ENCODE assay signal across 8 cellular contexts in the genomic region with DNA sequence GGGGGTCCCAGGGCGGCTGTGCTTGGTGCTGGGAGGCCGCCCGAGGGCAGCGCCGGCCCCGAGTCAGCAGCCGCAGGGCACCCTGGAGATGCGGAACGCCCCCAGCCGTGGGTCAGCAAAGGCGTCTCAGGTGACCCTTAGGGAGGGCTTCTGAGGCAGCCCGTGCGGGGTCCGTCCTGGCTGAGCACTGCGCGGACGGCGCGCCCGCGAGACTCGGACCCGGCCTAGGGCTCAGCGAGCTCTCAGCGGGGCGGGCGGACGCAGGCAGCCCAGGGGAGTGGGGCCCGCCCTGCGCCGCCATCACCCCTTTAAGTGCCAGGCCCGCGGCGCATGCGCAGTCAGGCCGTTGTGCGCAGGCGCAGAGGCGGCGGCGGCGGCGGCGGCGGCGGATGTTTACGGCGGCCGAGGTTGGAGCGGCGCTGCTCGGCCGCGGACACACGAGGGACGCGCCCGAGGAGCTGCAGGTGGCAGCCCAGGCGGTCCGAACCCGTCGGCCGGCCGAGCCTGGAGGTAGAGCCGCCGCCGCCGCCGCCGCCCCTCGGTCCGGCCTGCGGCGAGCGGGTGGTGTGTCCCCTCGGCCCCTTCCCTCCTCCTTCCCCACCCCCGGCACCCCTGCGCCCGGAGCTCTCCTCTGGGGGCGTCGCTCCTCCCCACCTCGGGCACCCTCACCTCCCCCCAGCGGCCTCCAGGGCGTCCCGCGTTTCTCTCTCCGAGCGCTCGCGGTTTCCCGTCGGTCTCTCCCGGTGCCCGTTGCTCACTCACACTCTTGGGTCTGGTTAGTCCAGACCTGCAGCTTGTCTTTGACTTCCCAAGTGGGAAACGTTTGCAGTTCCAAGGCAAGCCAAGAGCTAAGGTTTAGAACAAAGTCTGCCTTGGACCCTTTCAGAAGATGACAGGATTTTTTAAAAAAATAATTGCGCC. TPM values are rescaled to one million over a fixed set of nuclear protein-coding genes. Genes with fewer than 3 reads are reported as not detected.
DNase-seq lines count a peak whose midpoint lies in the region; ATAC-seq and TF ChIP-seq lines count a peak whose summit lies in the region.

Gene PCMTD2, plus strand, starts transcription at position 388 of the 921 bp plus-strand sequence. CDS start 4,218 bp downstream, outside the sequence.

- H3K27ac ChIP-seq in ascending aorta = peak within 1 kb of the TSS; percentile 73 to 85
- H3K27ac ChIP-seq in aorta (ENCODE audit: low read depth in 1 of 2, low read length in 2 of 2) = peak within 1 kb of the TSS; percentile 64 to 85

- intact Hi-C loops in ascending aorta (cut with DNase I) = no loop called here
- intact Hi-C loops in aorta (cut with DNase I) = no loop called here

- in situ Hi-C loops in GM13977 (cut with MboI; ENCODE audit: low pct_unique_long_range_greater_than_20kb, low sequenced_read_pairs, unreplicated experiment) = no loop called here

- 0% methylated on average over 40 to 96 of the region's 96 CpGs for WGBS in aorta, 2 donors

- TF ChIP-seq CTCF in GM13977 (IDR thresholded peaks at IDR 0.05; ENCODE audit: extremely low read depth, insufficient read depth, missing control alignments) (no peak), ascending aorta (IDR thresholded peaks at IDR 0.05) (no peak)

- H3K36me3 Mint-ChIP-seq in T-helper 2 cell treated with Interferon-gamma antibody and Interleukin-4, amounts not matched to agents 5 μg/mL and 100 μg/mL, for 36 hours (ENCODE audit: low read depth) = peaks cover 6% of the 10 kb centered on the region

- H3K4me1 ChIP-seq in ascending aorta = peaks cover 4 to 13% of the 10 kb centered on the region in 2 donors
- H3K4me1 ChIP-seq in aorta (ENCODE audit: control insufficient read depth in 1 of 2, insufficient read depth in 2 of 2, low read length in 2 of 2) = peaks cover 0 to 4% of the 10 kb centered on the region in 2 donors

- H3K4me1 Mint-ChIP-seq in T-helper 2 cell treated with Interferon-gamma antibody and Interleukin-4, amounts not matched to agents 5 μg/mL and 100 μg/mL, for 36 hours (ENCODE audit: low read depth) = peaks cover 33% of the 10 kb centered on the region

- no peaks in the 10 kb centered on the region for H3K27me3 ChIP-seq in ascending aorta
- H3K27me3 ChIP-seq in aorta (ENCODE audit: control insufficient read depth in 1 of 2, insufficient read depth in 2 of 2, low read length in 1 of 2) = no peaks in the 10 kb centered on the region

- H3K9me3 Mint-ChIP-seq in T-helper 2 cell treated with Interferon-gamma antibody and Interleukin-4, amounts not matched to agents 5 μg/mL and 100 μg/mL, for 36 hours = no peaks in the 10 kb centered on the region

- peak; percentile 98 for DNase-seq in GM13977 (ENCODE audit: low spot score)
- peak; percentile 53 for DNase-seq in NCI-H1694 treated with DMSO at 0.1 percent for 48 hours (lab: John Stamatoyannopoulos, UW)
- DNase-seq in T-helper 2 cell treated with Interferon-gamma antibody and Interleukin-4, amounts not matched to agents 5 μg/mL and 100 μg/mL, for 36 hours (ENCODE audit: low spot score) = peak; percentile 88
- DNase-seq in ascending aorta (ENCODE audit: low spot score in 2 of 2) = peak; percentile 44 to 89
- peak; percentile 97 for DNase-seq in hepatic stellate cell (ENCODE audit: low spot score)
- peak; percentile 20 for DNase-seq in renal cortical epithelial cell (ENCODE audit: low read depth)
- peak; percentile 87 to 94 for DNase-seq in aorta

- ATAC-seq in HG02870 (IDR thresholded peaks at IDR 0.05; ENCODE audit: unreplicated experiment) (peak; percentile 61), aorta (ENCODE audit: low FRiP score) (peak; percentile 97)

- H3K36me3 ChIP-seq in ascending aorta = no peaks in the 10 kb centered on the region
- H3K36me3 ChIP-seq in aorta (ENCODE audit: control insufficient read depth in 1 of 2, insufficient read depth in 2 of 2, low read length in 1 of 2) = no peaks in the 10 kb centered on the region

- peak within 1 kb of the TSS; percentile 90 for H3K4me3 Mint-ChIP-seq in T-helper 2 cell treated with Interferon-gamma antibody and Interleukin-4, amounts not matched to agents 5 μg/mL and 100 μg/mL, for 36 hours

- no peaks in the 10 kb centered on the region for H3K9me3 ChIP-seq in ascending aorta
- no peaks in the 10 kb centered on the region for H3K9me3 ChIP-seq in aorta (ENCODE audit: control insufficient read depth, low read length)

- peaks cover 10% of the 10 kb centered on the region for H3K27me3 Mint-ChIP-seq in T-helper 2 cell treated with Interferon-gamma antibody and Interleukin-4, amounts not matched to agents 5 μg/mL and 100 μg/mL, for 36 hours (ENCODE audit: low read depth)

- H3K4me3 ChIP-seq in ascending aorta = peak within 1 kb of the TSS; percentile 82 to 89
- H3K4me3 ChIP-seq in aorta (ENCODE audit: low read length in 2 of 2) = peak within 1 kb of the TSS; percentile 77 to 91

- H3K27ac Mint-ChIP-seq in T-helper 2 cell treated with Interferon-gamma antibody and Interleukin-4, amounts not matched to agents 5 μg/mL and 100 μg/mL, for 36 hours = peak within 1 kb of the TSS; percentile 94

RNA-seq across cellular contexts. Expression of gene PCMTD2, which starts in this region (rescaled TPM):
- total RNA-seq in ascending aorta (30.3 TPM), renal cortical epithelial cell (29.3 and 53.7 TPM in 2 replicates), aorta (10 to 100 TPM; 38.7 to 71.4 TPM)
- 10 to 100 TPM; 14.9 to 50.2 TPM for polyA plus RNA-seq in aorta

Comparison
In these comparisons a context has a peak if more than half of its experiments do, and no peak if none do; other contexts are left out.
1. Peak in every context shown above with its lines: DNase-seq, ATAC-seq, H3K4me3 ChIP-seq and H3K27ac ChIP-seq.
2. DNase-seq: peak in every context shown above with its lines; median percentile 98 in GM13977; 97 in hepatic stellate cell; 90 in aorta; 88 in T-helper 2 cell treated with Interferon-gamma antibody and Interleukin-4, amounts not matched to agents 5 μg/mL and 100 μg/mL, for 36 hours; 66 in ascending aorta; 53 in NCI-H1694 treated with DMSO at 0.1 percent for 48 hours; 20 in renal cortical epithelial cell.